ENCODE assay signal across 17 cellular contexts in the genomic region with DNA sequence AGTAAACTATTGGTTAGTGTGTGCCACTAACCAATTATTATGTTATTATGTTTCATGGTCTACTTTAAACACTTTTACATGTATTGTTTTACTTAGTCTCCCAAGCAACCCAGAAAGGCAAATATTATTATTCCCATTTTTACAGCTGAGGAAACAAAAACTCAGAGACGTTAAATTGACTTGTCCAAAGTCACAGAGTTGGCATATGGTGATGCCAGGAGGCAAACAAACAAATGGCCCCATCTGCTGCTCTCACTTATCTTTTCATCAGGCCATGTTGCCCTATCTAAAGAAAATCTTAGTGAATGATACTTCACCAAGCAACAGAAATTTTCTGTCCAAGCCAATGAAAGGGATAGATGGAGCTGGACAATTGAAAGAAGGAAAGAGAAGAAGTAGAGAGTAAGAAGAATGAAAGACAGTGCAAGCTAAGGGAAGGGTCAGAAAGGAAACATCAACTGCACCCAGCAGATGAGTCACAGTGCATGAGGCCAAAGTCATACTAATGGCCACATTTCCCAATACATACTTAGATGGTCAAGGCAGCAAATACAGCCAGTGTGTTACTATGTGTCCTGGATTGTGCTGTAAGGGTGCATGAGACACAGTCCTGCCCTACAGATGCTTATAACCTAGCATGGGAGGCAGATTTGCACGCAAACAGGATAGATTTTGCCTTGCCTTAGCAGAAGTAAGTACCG.
DNase-seq lines count a peak whose midpoint lies in the region; ATAC-seq and TF ChIP-seq lines count a peak whose summit lies in the region.
"Had no signal": no experiment of that assay in that cellular context is flagged by ENCODE, and none has a peak within 500 bp of the region (broad histone marks: within the 10 kb centered on the region; RNA-seq: fewer than 3 reads in every experiment).

No MANE protein-coding gene starts in this region.

- H3K27ac ChIP-seq in coronary artery, result no peak overlapping the region
- H3K27ac ChIP-seq: ascending aorta; BLaER1 treated with 17β-estradiol and CSF1 and Interleukin-3, amounts not matched to agents 10 nM and 100 nM; dorsolateral prefrontal cortex; left ventricle myocardium inferior; SK-N-MC; transverse colon had no signal

- no peak for TF ChIP-seq CTCF in foreskin fibroblast (IDR thresholded peaks at IDR 0.05; ENCODE audit: low read depth, low read length)
- no peak for TF ChIP-seq CTCF in coronary artery (IDR thresholded peaks at IDR 0.05)

- ATAC-seq in HG02623 (IDR thresholded peaks at IDR 0.05; ENCODE audit: unreplicated experiment), result no peak
- ATAC-seq: activated CD8-positive, alpha-beta T cell treated with anti-CD3 and anti-CD28 coated beads, Interleukin-2, amount 10 ng/mL, durations not matched to agents 7 days and 5 days had no signal

- peak; percentile 22 for DNase-seq in DMS 273 treated with DMSO at 0.1 percent for 48 hours (lab: John Stamatoyannopoulos, UW)
- DNase-seq in LHCN-M2 (ENCODE audit: low read depth), result peak; percentile 35
- peak; percentile 59 for DNase-seq in NCI-H524 treated with DMSO at 0.1 percent for 48 hours (lab: John Stamatoyannopoulos, UW)
- DNase-seq in foreskin fibroblast, result peak; percentile 1 to 45
- DNase-seq in DMS114 treated with DMSO at 0.1 percent for 48 hours (lab: John Stamatoyannopoulos, UW; ENCODE audit: unreplicated experiment), result no peak
- DNase-seq in dermis blood vessel endothelial cell, result no peak
- no peak for DNase-seq in coronary artery (ENCODE audit: low spot score)
- DNase-seq: activated CD8-positive, alpha-beta T cell treated with anti-CD3 and anti-CD28 coated beads, Interleukin-2, amount 10 ng/mL, durations not matched to agents 7 days and 5 days; dorsolateral prefrontal cortex; left ventricle myocardium inferior; MV-4-11; naive B cell; transverse colon had no signal

- no peak overlapping the region for H3K4me3 ChIP-seq in foreskin fibroblast (ENCODE audit: low read depth in 1 of 2, low read length in 2 of 2)
- no peak overlapping the region for H3K4me3 ChIP-seq in coronary artery
- H3K4me3 ChIP-seq: ascending aorta; BLaER1 treated with 17β-estradiol and CSF1 and Interleukin-3, amounts not matched to agents 10 nM and 100 nM; dorsolateral prefrontal cortex; left ventricle myocardium inferior; SK-N-MC; transverse colon had no signal

Comparison
In these comparisons a context has a peak if more than half of its experiments do, and no peak if none do; other contexts are left out.
1. DNase-seq: peak in DMS 273 treated with DMSO at 0.1 percent for 48 hours (single experiment), LHCN-M2 (single experiment), NCI-H524 treated with DMSO at 0.1 percent for 48 hours (single experiment) and foreskin fibroblast (2 of 2); none in DMS114 treated with DMSO at 0.1 percent for 48 hours (single experiment), dermis blood vessel endothelial cell (single experiment) and coronary artery (single experiment).